ENCODE assay signal across 10 cellular contexts in the genomic region with DNA sequence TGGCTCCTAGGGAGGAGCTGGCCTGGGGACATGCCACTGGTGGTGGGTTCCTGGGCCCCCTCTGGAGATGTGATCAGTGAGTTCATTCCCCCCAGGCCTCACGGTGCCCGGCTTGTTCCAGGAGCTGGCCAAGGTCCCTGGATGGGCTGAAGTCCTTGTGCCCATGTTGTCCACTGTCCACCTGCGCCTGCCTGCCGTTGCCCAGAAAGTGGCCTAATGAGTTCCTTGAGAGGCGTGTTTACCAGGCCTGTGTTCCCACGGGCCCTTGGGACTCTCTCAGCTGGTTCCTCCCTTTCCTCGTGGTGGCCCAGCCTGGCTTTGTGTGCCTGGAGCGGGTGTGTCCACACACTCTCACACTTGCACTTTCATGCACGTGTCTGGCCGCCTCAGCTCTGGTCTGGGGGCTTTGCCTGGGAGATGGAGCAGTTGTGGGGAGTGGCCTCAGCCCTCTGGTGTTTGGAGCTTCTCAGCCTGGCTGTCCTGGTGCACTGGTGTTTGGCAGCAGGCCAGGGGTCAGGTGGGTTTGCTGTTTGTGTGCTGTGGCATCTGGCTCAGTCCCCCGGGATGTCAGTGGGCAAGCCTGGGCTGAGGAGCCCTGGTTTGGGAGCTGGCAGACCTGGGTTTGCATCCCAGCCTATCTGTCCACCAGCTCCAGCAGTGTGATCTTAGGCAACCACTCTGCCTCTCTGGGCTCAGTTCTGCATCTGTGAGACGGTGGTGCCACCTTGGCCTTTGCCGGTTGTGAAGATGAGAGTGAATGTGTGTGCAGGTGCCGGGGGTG. TPM values are rescaled to one million over a fixed set of nuclear protein-coding genes. Genes with fewer than 3 reads are reported as not detected.
DNase-seq lines count a peak whose midpoint lies in the region; ATAC-seq and TF ChIP-seq lines count a peak whose summit lies in the region.
"Had no signal": no experiment of that assay in that cellular context is flagged by ENCODE, and none has a peak within 500 bp of the region (broad histone marks: within the 10 kb centered on the region; RNA-seq: fewer than 3 reads in every experiment).

No MANE protein-coding gene starts in this region.

- H3K27me3 ChIP-seq in right atrium auricular region: no peaks in the 10 kb centered on the region
- H3K27me3 ChIP-seq: SJCRH30 had no signal

- peaks cover 0 to 31% of the 10 kb centered on the region in 2 donors for H3K4me1 ChIP-seq in right atrium auricular region
- H3K4me1 ChIP-seq: SJCRH30 had no signal

- H3K27me3 Mint-ChIP-seq in activated CD4-positive, alpha-beta T cell treated with anti-CD3 and anti-CD28 coated beads, Interleukin-2, amount 10 ng/mL, durations not matched to agents 24 days and 14 days: no peaks in the 10 kb centered on the region
- no peaks in the 10 kb centered on the region for H3K27me3 Mint-ChIP-seq in stimulated activated naive B cell treated with anti-CD40 and anti-IgM and Interleukin-4, amounts not matched to agents 10 μg/mL and 1 μg/mL and 100 μg/mL, for 72 hours

- no peak overlapping the region for H3K27ac ChIP-seq in right atrium auricular region
- H3K27ac ChIP-seq: SJCRH30 had no signal

- ATAC-seq in stimulated activated naive B cell treated with anti-CD40 and anti-IgM and Interleukin-4, amounts not matched to agents 10 μg/mL and 1 μg/mL and 100 μg/mL, for 72 hours (replicated peaks): no peak
- ATAC-seq in GM18498 (IDR thresholded peaks at IDR 0.05; ENCODE audit: unreplicated experiment): no peak

- H3K4me1 Mint-ChIP-seq in activated CD4-positive, alpha-beta T cell treated with anti-CD3 and anti-CD28 coated beads, Interleukin-2, amount 10 ng/mL, durations not matched to agents 24 days and 14 days: peaks cover 48% of the 10 kb centered on the region
- H3K4me1 Mint-ChIP-seq in stimulated activated naive B cell treated with anti-CD40 and anti-IgM and Interleukin-4, amounts not matched to agents 10 μg/mL and 1 μg/mL and 100 μg/mL, for 72 hours: peaks cover 58 to 77% of the 10 kb centered on the region in 2 donors

- no peak overlapping the region for H3K4me3 ChIP-seq in right atrium auricular region
- H3K4me3 ChIP-seq: coronary artery, SJCRH30 had no signal

- no peaks in the 10 kb centered on the region for H3K9me3 ChIP-seq in right atrium auricular region
- H3K9me3 ChIP-seq: SJCRH30 had no signal

- no peaks in the 10 kb centered on the region for H3K9me3 Mint-ChIP-seq in activated CD4-positive, alpha-beta T cell treated with anti-CD3 and anti-CD28 coated beads, Interleukin-2, amount 10 ng/mL, durations not matched to agents 24 days and 14 days
- H3K9me3 Mint-ChIP-seq in stimulated activated naive B cell treated with anti-CD40 and anti-IgM and Interleukin-4, amounts not matched to agents 10 μg/mL and 1 μg/mL and 100 μg/mL, for 72 hours: peaks cover 0 to 4% of the 10 kb centered on the region in 2 donors

- H3K36me3 Mint-ChIP-seq in activated CD4-positive, alpha-beta T cell treated with anti-CD3 and anti-CD28 coated beads, Interleukin-2, amount 10 ng/mL, durations not matched to agents 24 days and 14 days (ENCODE audit: low read depth): peaks cover 47% of the 10 kb centered on the region
- peaks cover 29 to 54% of the 10 kb centered on the region in 2 donors for H3K36me3 Mint-ChIP-seq in stimulated activated naive B cell treated with anti-CD40 and anti-IgM and Interleukin-4, amounts not matched to agents 10 μg/mL and 1 μg/mL and 100 μg/mL, for 72 hours

- H3K36me3 ChIP-seq in right atrium auricular region: no peaks in the 10 kb centered on the region

- intact Hi-C loops in activated CD4-positive, alpha-beta T cell treated with anti-CD3 and anti-CD28 coated beads, Interleukin-2, amount 10 ng/mL, durations not matched to agents 24 days and 14 days (cut with micrococcal nuclease): no loop called here

- peak overlapping the region; percentile 21 for H3K27ac Mint-ChIP-seq in activated CD4-positive, alpha-beta T cell treated with anti-CD3 and anti-CD28 coated beads, Interleukin-2, amount 10 ng/mL, durations not matched to agents 24 days and 14 days
- H3K27ac Mint-ChIP-seq in stimulated activated naive B cell treated with anti-CD40 and anti-IgM and Interleukin-4, amounts not matched to agents 10 μg/mL and 1 μg/mL and 100 μg/mL, for 72 hours: peak overlapping the region; percentile 69

- DNase-seq in activated CD4-positive, alpha-beta T cell treated with anti-CD3 and anti-CD28 coated beads, Interleukin-2, amount 10 ng/mL, durations not matched to agents 24 days and 14 days: no peak
- no peak for DNase-seq in activated CD4-positive, alpha-beta T cell treated with anti-CD3 and anti-CD28 coated beads, Interleukin-2, amount 50 U/mL, for 1 hour
- DNase-seq in RPMI8226 (peak; percentile 85), right atrium auricular region (ENCODE audit: low spot score) (peak; percentile 72), amygdala (lab: John Stamatoyannopoulos, UW) (no peak)
- no peak for DNase-seq in stimulated activated naive B cell treated with anti-CD40 and anti-IgM and Interleukin-4, amounts not matched to agents 10 μg/mL and 1 μg/mL and 100 μg/mL, for 72 hours
- DNase-seq in stimulated activated CD4-positive, alpha-beta T cell treated with anti-CD3 and anti-CD28 coated beads, Interleukin-4, amount 100 ng/mL, for 1 hour: no peak

- no peak overlapping the region for H3K4me3 Mint-ChIP-seq in activated CD4-positive, alpha-beta T cell treated with anti-CD3 and anti-CD28 coated beads, Interleukin-2, amount 10 ng/mL, durations not matched to agents 24 days and 14 days
- peak overlapping the region in 1 of 2 donors; percentile 54 for H3K4me3 Mint-ChIP-seq in stimulated activated naive B cell treated with anti-CD40 and anti-IgM and Interleukin-4, amounts not matched to agents 10 μg/mL and 1 μg/mL and 100 μg/mL, for 72 hours

- TF ChIP-seq CTCF in right atrium auricular region (IDR thresholded peaks at IDR 0.05): no peak

RNA-seq across cellular contexts. Expression of gene ADCY7, which starts 18.0 kb away (rescaled TPM):
- total RNA-seq in activated CD4-positive, alpha-beta T cell treated with anti-CD3 and anti-CD28 coated beads, Interleukin-2, amount 10 ng/mL, durations not matched to agents 24 days and 14 days: 85.6 and 86.2 TPM in 2 replicates
- 10 to 100 TPM in 1 of 2 donors, 1 to 10 TPM in 1; 8.5 to 17.1 TPM for total RNA-seq in right atrium auricular region

Comparison
In these comparisons a context has a peak if more than half of its experiments do, and no peak if none do; other contexts are left out.
1. DNase-seq: peak in RPMI8226 (single experiment) and right atrium auricular region (single experiment); none in activated CD4-positive, alpha-beta T cell treated with anti-CD3 and anti-CD28 coated beads, Interleukin-2, amount 10 ng/mL, durations not matched to agents 24 days and 14 days (single experiment), activated CD4-positive, alpha-beta T cell treated with anti-CD3 and anti-CD28 coated beads, Interleukin-2, amount 50 U/mL, for 1 hour (single experiment), stimulated activated naive B cell treated with anti-CD40 and anti-IgM and Interleukin-4, amounts not matched to agents 10 μg/mL and 1 μg/mL and 100 μg/mL, for 72 hours (single experiment), amygdala (0 of 56) and stimulated activated CD4-positive, alpha-beta T cell treated with anti-CD3 and anti-CD28 coated beads, Interleukin-4, amount 100 ng/mL, for 1 hour (single experiment).